Comparison of ENCODE assay signal across 22 cellular contexts in the genomic region with DNA sequence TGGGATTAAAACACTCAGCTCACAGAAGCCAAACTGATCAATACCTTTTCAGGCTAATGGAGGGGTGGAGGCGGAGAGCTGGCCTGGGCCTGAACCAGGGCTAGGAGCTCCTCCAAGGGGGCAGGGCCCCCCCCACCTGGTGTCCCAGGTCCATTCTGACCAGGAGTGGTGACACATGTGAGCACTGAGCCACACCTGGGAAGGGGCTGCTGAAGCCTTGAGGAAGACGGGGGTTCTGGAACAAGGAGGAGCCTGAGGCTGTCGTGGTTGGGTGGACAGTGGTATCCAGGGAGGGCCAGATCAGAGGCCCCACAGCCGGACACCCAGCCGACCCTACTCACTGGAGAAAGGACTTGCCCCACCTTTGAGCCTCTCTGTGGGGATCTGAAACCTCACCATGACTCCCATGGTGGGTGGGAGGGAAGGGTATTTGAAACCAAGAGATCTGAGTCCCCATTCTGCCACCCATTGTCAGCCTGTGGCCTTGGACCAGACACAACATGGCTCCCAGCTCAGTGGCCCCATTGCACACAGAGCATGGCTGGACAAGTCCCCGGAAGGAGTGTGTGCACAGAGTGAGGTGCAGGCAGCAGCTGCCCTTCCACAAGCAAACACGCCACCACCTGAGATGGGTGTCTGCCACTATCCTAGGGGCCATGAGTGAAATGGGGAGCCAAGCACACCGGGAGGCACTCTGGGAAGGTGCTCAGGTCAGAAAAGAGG. TPM values are rescaled to one million over a fixed set of nuclear protein-coding genes. Genes with fewer than 3 reads are reported as not detected.
DNase-seq lines count a peak whose midpoint lies in the region; ATAC-seq and TF ChIP-seq lines count a peak whose summit lies in the region.
"Had no signal": no experiment of that assay in that cellular context is flagged by ENCODE, and none has a peak within 500 bp of the region (broad histone marks: within the 10 kb centered on the region; RNA-seq: fewer than 3 reads in every experiment).

No MANE protein-coding gene starts in this region.

- no peak overlapping the region for H3K4me3 Mint-ChIP-seq in activated CD4-positive, alpha-beta T cell treated with anti-CD3 and anti-CD28 coated beads, Interleukin-2, amount 10 ng/mL, durations not matched to agents 24 days and 14 days
- peak overlapping the region; percentile 69 for H3K4me3 Mint-ChIP-seq in T-helper 17 cell
- H3K4me3 Mint-ChIP-seq: HFFc6 had no signal

- H3K9me3 Mint-ChIP-seq in activated CD4-positive, alpha-beta T cell treated with anti-CD3 and anti-CD28 coated beads, Interleukin-2, amount 10 ng/mL, durations not matched to agents 24 days and 14 days = peaks cover 2% of the 10 kb centered on the region
- H3K9me3 Mint-ChIP-seq: HFFc6 had no signal

- H3K9me3 ChIP-seq in T-helper 17 cell (ENCODE audit: control insufficient read depth, low read length, poor library complexity, severe bottlenecking) (no peaks in the 10 kb centered on the region), esophagus muscularis mucosa (no peaks in the 10 kb centered on the region), gastrocnemius medialis (no peaks in the 10 kb centered on the region)
- H3K9me3 ChIP-seq: BLaER1, neutrophil, transverse colon had no signal

- H3K27me3 Mint-ChIP-seq in activated CD4-positive, alpha-beta T cell treated with anti-CD3 and anti-CD28 coated beads, Interleukin-2, amount 10 ng/mL, durations not matched to agents 24 days and 14 days = no peaks in the 10 kb centered on the region
- no peaks in the 10 kb centered on the region for H3K27me3 Mint-ChIP-seq in T-helper 17 cell

- peak overlapping the region; percentile 95 for H3K27ac Mint-ChIP-seq in activated CD4-positive, alpha-beta T cell treated with anti-CD3 and anti-CD28 coated beads, Interleukin-2, amount 10 ng/mL, durations not matched to agents 24 days and 14 days
- H3K27ac Mint-ChIP-seq in T-helper 17 cell = peak overlapping the region; percentile 97

- H3K27ac ChIP-seq in esophagus muscularis mucosa (replicated peaks in 1 of 4) (no peak overlapping the region), gastrocnemius medialis (peak overlapping the region; percentile 2 to 40 (median 14))
- H3K27ac ChIP-seq: BLaER1, neutrophil, transverse colon had no signal

- H3K4me1 Mint-ChIP-seq in activated CD4-positive, alpha-beta T cell treated with anti-CD3 and anti-CD28 coated beads, Interleukin-2, amount 10 ng/mL, durations not matched to agents 24 days and 14 days = peaks cover 41% of the 10 kb centered on the region
- H3K4me1 Mint-ChIP-seq in T-helper 17 cell = peaks cover 52% of the 10 kb centered on the region

- TF ChIP-seq EP300 in esophagus muscularis mucosa (IDR thresholded peaks at IDR 0.05) = no peak

- no peak overlapping the region for H3K4me3 ChIP-seq in esophagus muscularis mucosa
- no peak overlapping the region for H3K4me3 ChIP-seq in gastrocnemius medialis
- H3K4me3 ChIP-seq: BLaER1, transverse colon had no signal

- in situ Hi-C loops in gastrocnemius medialis (cut with MboI; ENCODE audit: low sequenced_read_pairs in 4 of 4) = no loop called here

- no peaks in the 10 kb centered on the region for H3K27me3 ChIP-seq in esophagus muscularis mucosa
- no peaks in the 10 kb centered on the region for H3K27me3 ChIP-seq in gastrocnemius medialis
- H3K27me3 ChIP-seq: BLaER1, neutrophil, transverse colon had no signal

- ATAC-seq in T-helper 17 cell (no peak), gastrocnemius medialis (no peak)

- intact Hi-C loops in activated CD4-positive, alpha-beta T cell treated with anti-CD3 and anti-CD28 coated beads, Interleukin-2, amount 10 ng/mL, durations not matched to agents 24 days and 14 days (cut with micrococcal nuclease) = loop anchor here (2.0 kb wide), 2 partner anchors 99 to 363 kb away; a partner anchor contains a TSS
- intact Hi-C loops in esophagus muscularis mucosa (cut with DNase I) (no loop called here), gastrocnemius medialis (cut with DNase I; ENCODE audit: low total_unique reads) (no loop called here)

- H3K36me3 Mint-ChIP-seq in activated CD4-positive, alpha-beta T cell treated with anti-CD3 and anti-CD28 coated beads, Interleukin-2, amount 10 ng/mL, durations not matched to agents 24 days and 14 days (ENCODE audit: low read depth) = peaks cover 14% of the 10 kb centered on the region
- peaks cover 2% of the 10 kb centered on the region for H3K36me3 Mint-ChIP-seq in T-helper 17 cell (ENCODE audit: low read depth)

- 96% methylated on average over 6 of the region's 8 CpGs for WGBS in esophagus muscularis mucosa

- H3K4me1 ChIP-seq in esophagus muscularis mucosa (peaks cover 20 to 45% (median 31%) of the 10 kb centered on the region in 4 donors), gastrocnemius medialis (peaks cover 6 to 7% of the 10 kb centered on the region in 2 donors)

- H3K36me3 ChIP-seq in esophagus muscularis mucosa (no peaks in the 10 kb centered on the region), gastrocnemius medialis (no peaks in the 10 kb centered on the region)
- H3K36me3 ChIP-seq: BLaER1, transverse colon had no signal

- no peak for TF ChIP-seq CTCF in esophagus muscularis mucosa (IDR thresholded peaks at IDR 0.05)
- TF ChIP-seq CTCF in gastrocnemius medialis (IDR thresholded peaks at IDR 0.05 in 4 of 5, conservative IDR thresholded peaks at IDR 0.05 in 1 of 5) = no peak

- TF ChIP-seq POLR2A in esophagus muscularis mucosa (IDR thresholded peaks at IDR 0.05; ENCODE audit: low read depth) = no peak
- no peak for TF ChIP-seq POLR2A in gastrocnemius medialis (IDR thresholded peaks at IDR 0.05)

- peak; percentile 53 for DNase-seq in activated CD4-positive, alpha-beta T cell treated with anti-CD3 and anti-CD28 coated beads, Interleukin-2, amount 10 ng/mL, durations not matched to agents 24 days and 14 days
- no peak for DNase-seq in activated CD4-positive, alpha-beta T cell treated with anti-CD3 and anti-CD28 coated beads, Interleukin-2, amount 50 U/mL, for 1 hour
- no peak for DNase-seq in T-helper 17 cell
- peak; percentile 75 for DNase-seq in esophagus muscularis mucosa (ENCODE audit: extremely low spot score)
- DNase-seq in gastrocnemius medialis = no peak
- no peak for DNase-seq in GM19238 (ENCODE audit: insufficient read length, low spot score)
- no peak for DNase-seq in AG08396 (ENCODE audit: low spot score)
- no peak for DNase-seq in RPMI8226
- DNase-seq: activated CD4-positive, CD25-positive, alpha-beta regulatory T cell treated with anti-CD3 and anti-CD28 coated beads, Interleukin-2, amount 50 U/mL, for 72 hours; activated naive CD4-positive, alpha-beta T cell treated with anti-CD3 and anti-CD28 coated beads, Interleukin-2, amount 50 U/mL, for 16 hours; HFFc6; Karpas-422; MV-4-11; NCI-H1694 treated with DMSO at 0.1 percent for 48 hours; NCI-H2171 treated with DMSO at 0.1 percent for 48 hours; NCI-H526 treated with DMSO at 0.1 percent for 48 hours; stimulated activated CD4-positive, alpha-beta T cell treated with anti-CD3 and anti-CD28 coated beads, Interleukin-4, amount 100 ng/mL, for 24 hours; transverse colon had no signal

RNA-seq across cellular contexts. Expression of a gene that starts 12.4 kb away (rescaled TPM):
- 34.3 and 36.4 TPM in 2 replicates for total RNA-seq in activated CD4-positive, alpha-beta T cell treated with anti-CD3 and anti-CD28 coated beads, Interleukin-2, amount 10 ng/mL, durations not matched to agents 24 days and 14 days
- 10 to 100 TPM; 11.3 to 39.6 TPM for total RNA-seq in T-helper 17 cell
- 10 to 100 TPM; 11.6 to 36.8 (median 25.1) TPM for total RNA-seq in esophagus muscularis mucosa
- total RNA-seq in gastrocnemius medialis = 10 to 100 TPM in 1 of 4 donors, 1 to 10 TPM in 3; 4.9 to 11.2 (median 7.8) TPM
- total RNA-seq: Daoy, HFFc6 had no signal

RNA-seq across cellular contexts. Expression of a gene that starts 41.9 kb away (rescaled TPM):
- total RNA-seq in activated CD4-positive, alpha-beta T cell treated with anti-CD3 and anti-CD28 coated beads, Interleukin-2, amount 10 ng/mL, durations not matched to agents 24 days and 14 days = not detected in 2 replicates
- total RNA-seq in T-helper 17 cell (not detected), esophagus muscularis mucosa (not detected), gastrocnemius medialis (not detected)
- total RNA-seq: Daoy, HFFc6, left ventricle myocardium superior, transverse colon had no signal

Comparison
In these comparisons a context has a peak if more than half of its experiments do, and no peak if none do; other contexts are left out.
1. DNase-seq: peak in activated CD4-positive, alpha-beta T cell treated with anti-CD3 and anti-CD28 coated beads, Interleukin-2, amount 10 ng/mL, durations not matched to agents 24 days and 14 days (single experiment) and esophagus muscularis mucosa (single experiment); none in activated CD4-positive, alpha-beta T cell treated with anti-CD3 and anti-CD28 coated beads, Interleukin-2, amount 50 U/mL, for 1 hour (single experiment), T-helper 17 cell (0 of 3), gastrocnemius medialis (0 of 2), GM19238 (single experiment), AG08396 (single experiment) and RPMI8226 (single experiment).
2. H3K27ac ChIP-seq: peak in gastrocnemius medialis (4 of 4); none in esophagus muscularis mucosa (0 of 4).